Comparison of ENCODE assay signal across 8 cellular contexts in the genomic region with DNA sequence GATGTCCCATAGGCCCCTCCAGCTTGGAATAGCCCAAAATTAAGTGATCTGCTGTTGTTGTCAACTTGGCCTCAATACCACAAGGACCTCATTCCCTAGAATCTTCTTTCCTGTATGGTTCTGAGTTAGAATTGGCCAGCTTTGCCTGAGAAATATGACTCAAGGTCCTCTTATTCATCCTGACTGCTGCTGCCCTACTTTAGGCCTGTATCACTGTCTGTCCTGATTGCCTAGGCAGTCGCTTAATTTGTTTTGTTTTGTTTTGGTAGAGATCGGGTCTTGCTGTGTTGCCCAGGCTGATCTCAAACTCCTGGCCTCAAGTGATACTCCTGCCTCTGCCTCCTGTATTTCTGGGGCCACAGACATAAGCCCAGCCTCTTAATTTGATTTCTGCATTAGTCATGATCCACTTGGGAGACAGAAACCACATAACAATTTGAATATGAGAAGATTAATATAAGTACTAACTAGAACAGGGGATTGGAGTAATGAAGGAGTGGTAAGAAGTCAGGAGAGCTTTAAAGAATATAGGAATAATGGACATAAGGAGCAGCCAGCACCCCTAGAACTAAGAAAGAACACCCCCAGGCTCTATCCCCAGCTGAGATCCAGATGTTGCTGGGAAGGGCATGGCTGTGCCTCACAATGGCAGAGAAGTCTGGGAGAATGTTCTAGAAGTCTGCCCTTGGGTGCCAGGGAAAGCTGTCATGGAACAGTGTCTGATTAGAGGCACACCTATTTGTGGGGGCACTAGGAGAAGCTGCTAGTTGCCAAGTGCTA. TPM values are rescaled to one million over a fixed set of nuclear protein-coding genes. Genes with fewer than 3 reads are reported as not detected.
DNase-seq lines count a peak whose midpoint lies in the region; ATAC-seq and TF ChIP-seq lines count a peak whose summit lies in the region.

No MANE protein-coding gene starts in this region.

- H3K4me3 ChIP-seq in AG10803 (ENCODE audit: low read length) (no peak overlapping the region), fibroblast of mammary gland (ENCODE audit: control insufficient read depth, low read depth, low read length) (no peak overlapping the region)

- TF ChIP-seq CTCF in AG10803 (conservative IDR thresholded peaks at IDR 0.05; ENCODE audit: low read length) (no peak), fibroblast of mammary gland (conservative IDR thresholded peaks at IDR 0.05; ENCODE audit: control insufficient read depth, insufficient read depth, low read depth, low read length) (no peak), GM20000 (IDR thresholded peaks at IDR 0.05; ENCODE audit: extremely low read depth, missing control alignments) (no peak)

- peak; percentile 20 for ATAC-seq in GM21526 (IDR thresholded peaks at IDR 0.05; ENCODE audit: low FRiP score, unreplicated experiment)

- peak; percentile 61 for DNase-seq in AG10803 (ENCODE audit: low read depth)
- DNase-seq in RPMI7951 (ENCODE audit: low read depth) = peak; percentile 32
- DNase-seq in fibroblast of mammary gland (ENCODE audit: low read depth) = peak; percentile 64
- DNase-seq in inferior parietal cortex (ENCODE audit: extremely low spot score) = no peak
- DNase-seq in NCI-H1930 (lab: John Stamatoyannopoulos, UW) = no peak
- no peak for DNase-seq in COLO829 (ENCODE audit: low spot score)
- no peak for DNase-seq in GM20000 (ENCODE audit: low spot score)

RNA-seq across cellular contexts. Expression of a gene that starts 4.6 kb away (rescaled TPM):
- total RNA-seq in RPMI7951 (2014; rRNA removed; shearing (Covaris generic)) = not detected in 2 replicates

RNA-seq across cellular contexts. Expression of a gene that starts 29.0 kb away (rescaled TPM):
- not detected in 2 replicates for total RNA-seq in RPMI7951 (2014; rRNA removed; shearing (Covaris generic))

RNA-seq across cellular contexts. Expression of a gene that starts 41.9 kb away (rescaled TPM):
- 2.2 and 2.4 TPM in 2 replicates for total RNA-seq in RPMI7951 (2014; rRNA removed; shearing (Covaris generic))

Comparison
In these comparisons a context has a peak if more than half of its experiments do, and no peak if none do; other contexts are left out.
1. DNase-seq: peak in AG10803 (single experiment), RPMI7951 (single experiment) and fibroblast of mammary gland (single experiment); none in inferior parietal cortex (single experiment), NCI-H1930 (0 of 2), COLO829 (single experiment) and GM20000 (single experiment).